In genomic region chr4:89295415-89295927, GRCh38 we compare ENCODE assay signal across 14 cellular contexts. TPM values are rescaled to one million over a fixed set of nuclear protein-coding genes. Genes with fewer than 3 reads are reported as not detected.
DNase-seq lines count a peak whose midpoint lies in the region; ATAC-seq and TF ChIP-seq lines count a peak whose summit lies in the region.
"Had no signal": no experiment of that assay in that cellular context is flagged by ENCODE, and none has a peak within 500 bp of the region (broad histone marks: within the 10 kb centered on the region; RNA-seq: fewer than 3 reads in every experiment).

No MANE protein-coding gene starts in this region.

- no peak overlapping the region for H2AK5ac ChIP-seq in neuronal stem cell (ENCODE audit: low read depth, low read length)

- no peak overlapping the region for H2BK5ac ChIP-seq in neuronal stem cell (ENCODE audit: low read length)

- TF ChIP-seq CTCF in 22Rv1 (IDR thresholded peaks at IDR 0.05) (no peak), glutamatergic neuron (IDR thresholded peaks at IDR 0.05; ENCODE audit: partially characterized antibody, unreplicated experiment) (no peak), adrenal gland (IDR thresholded peaks at IDR 0.05) (no peak)

- no peak overlapping the region for H2BK15ac ChIP-seq in neuronal stem cell (ENCODE audit: low read length)

- H3K27ac ChIP-seq in 22Rv1, result peak overlapping the region; percentile 78
- H3K27ac ChIP-seq in CD4-positive, alpha-beta memory T cell (ENCODE audit: low read depth, low read length), result peak overlapping the region; percentile 70
- H3K27ac ChIP-seq in neuronal stem cell (replicated peaks; ENCODE audit: low read length), result no peak overlapping the region
- no peak overlapping the region for H3K27ac ChIP-seq in adrenal gland
- H3K27ac ChIP-seq: brain microvascular endothelial cell, uterus had no signal

- peak overlapping the region; percentile 32 to 91 (median 80) for H3K4me3 Mint-ChIP-seq in CD4-positive, alpha-beta memory T cell
- peak overlapping the region; percentile 75 for H3K4me3 Mint-ChIP-seq in activated CD4-positive, alpha-beta memory T cell treated with anti-CD3 and anti-CD28 coated beads, Interleukin-2, amount 10 ng/mL, durations not matched to agents 7 days and 5 days
- H3K4me3 Mint-ChIP-seq in glutamatergic neuron (ENCODE audit: unreplicated experiment), result peak overlapping the region; percentile 43

- peaks cover 22 to 35% of the 10 kb centered on the region in 2 donors for H3K36me3 Mint-ChIP-seq in CD4-positive, alpha-beta memory T cell
- H3K36me3 Mint-ChIP-seq in activated CD4-positive, alpha-beta memory T cell treated with anti-CD3 and anti-CD28 coated beads, Interleukin-2, amount 10 ng/mL, durations not matched to agents 7 days and 5 days (ENCODE audit: low read depth), result peaks cover 71% of the 10 kb centered on the region
- peaks cover 5% of the 10 kb centered on the region for H3K36me3 Mint-ChIP-seq in glutamatergic neuron (ENCODE audit: unreplicated experiment)

- ATAC-seq in GM18861 (IDR thresholded peaks at IDR 0.05; ENCODE audit: unreplicated experiment), result no peak
- ATAC-seq: right cardiac atrium had no signal

- H2BK120ac ChIP-seq in neuronal stem cell (ENCODE audit: low read depth, low read length), result no peak overlapping the region

- no peaks in the 10 kb centered on the region for H3K79me1 ChIP-seq in neuronal stem cell (ENCODE audit: low read depth, low read length)

- no peaks in the 10 kb centered on the region for H3K27me3 Mint-ChIP-seq in CD4-positive, alpha-beta memory T cell
- H3K27me3 Mint-ChIP-seq in activated CD4-positive, alpha-beta memory T cell treated with anti-CD3 and anti-CD28 coated beads, Interleukin-2, amount 10 ng/mL, durations not matched to agents 7 days and 5 days, result no peaks in the 10 kb centered on the region
- peaks cover 4% of the 10 kb centered on the region for H3K27me3 Mint-ChIP-seq in glutamatergic neuron (ENCODE audit: unreplicated experiment)

- no peak overlapping the region for H2AFZ ChIP-seq in neuronal stem cell (ENCODE audit: low read length)

- no peaks in the 10 kb centered on the region for H3K27me3 ChIP-seq in CD4-positive, alpha-beta memory T cell (ENCODE audit: insufficient read depth, low read length)
- H3K27me3 ChIP-seq in neuronal stem cell (ENCODE audit: control insufficient read depth in 3 of 3, insufficient read depth in 3 of 3, low read depth in 1 of 3, low read length in 3 of 3) (no peaks in the 10 kb centered on the region), adrenal gland (no peaks in the 10 kb centered on the region)
- H3K27me3 ChIP-seq: brain microvascular endothelial cell, uterus had no signal

- CTCF ChIA-PET in CD4-positive, alpha-beta memory T cell (lab: Charles Lee; ENCODE audit: partially characterized antibody), result interaction anchor here (1.9 to 14.5 kb wide), 6 partner anchors 7 to 69 kb away, joined by 8 to 285 read pairs (median 11); partner anchors contain the start of gene GPRIN3
- CTCF ChIA-PET in activated CD4-positive, alpha-beta memory T cell treated with anti-CD3 and anti-CD28 coated beads, Interleukin-2, amount 10 ng/mL, durations not matched to agents 7 days and 5 days (lab: Charles Lee), result interaction anchor here (1.2 to 2.7 kb wide), 5 partner anchors 10 to 69 kb away, joined by 4 to 23 read pairs (median 8); no protein-coding TSS in a partner anchor

- peak overlapping the region; percentile 94 to 98 (median 97) for H3K27ac Mint-ChIP-seq in CD4-positive, alpha-beta memory T cell
- H3K27ac Mint-ChIP-seq in activated CD4-positive, alpha-beta memory T cell treated with anti-CD3 and anti-CD28 coated beads, Interleukin-2, amount 10 ng/mL, durations not matched to agents 7 days and 5 days, result peak overlapping the region; percentile 98
- peak overlapping the region; percentile 9 for H3K27ac Mint-ChIP-seq in glutamatergic neuron (ENCODE audit: unreplicated experiment)

- no CpG with 5 or more reads among the region's 3 CpGs for WGBS in neuronal stem cell (ENCODE audit: extremely low coverage in 2 of 2, insufficient read length in 2 of 2, insufficient replicate concordance in 1 of 2), 2 donors
- 85 to 98% (median 91%) methylated on average over 3 of the region's 3 CpGs for WGBS in adrenal gland, 4 donors

- no peak for TF ChIP-seq POLR2A in adrenal gland (IDR thresholded peaks at IDR 0.05)

- H4K91ac ChIP-seq in neuronal stem cell (ENCODE audit: low read depth, low read length, poor library complexity), result no peak overlapping the region

- H2BK12ac ChIP-seq in neuronal stem cell (ENCODE audit: low read length), result no peak overlapping the region

- H4K8ac ChIP-seq in neuronal stem cell (ENCODE audit: low read depth, low read length), result no peak overlapping the region

- H3K14ac ChIP-seq in neuronal stem cell (ENCODE audit: low read length), result no peak overlapping the region

- no peak overlapping the region for H3K4me2 ChIP-seq in neuronal stem cell (ENCODE audit: insufficient read depth, low read length, poor library complexity, severe bottlenecking)

- H3K4me1 ChIP-seq in CD4-positive, alpha-beta memory T cell (ENCODE audit: insufficient read depth, low read length), result peaks cover 92% of the 10 kb centered on the region
- no peaks in the 10 kb centered on the region for H3K4me1 ChIP-seq in neuronal stem cell (ENCODE audit: control insufficient read depth in 2 of 2, insufficient read depth in 1 of 2, low read depth in 1 of 2, low read length in 2 of 2)
- no peaks in the 10 kb centered on the region for H3K4me1 ChIP-seq in adrenal gland (replicated peaks in 1 of 2)
- H3K4me1 ChIP-seq: uterus had no signal

- peaks cover 61 to 98% (median 76%) of the 10 kb centered on the region in 4 donors for H3K4me1 Mint-ChIP-seq in CD4-positive, alpha-beta memory T cell
- peaks cover 85% of the 10 kb centered on the region for H3K4me1 Mint-ChIP-seq in activated CD4-positive, alpha-beta memory T cell treated with anti-CD3 and anti-CD28 coated beads, Interleukin-2, amount 10 ng/mL, durations not matched to agents 7 days and 5 days
- H3K4me1 Mint-ChIP-seq in glutamatergic neuron (ENCODE audit: low read depth, unreplicated experiment), result peaks cover 64% of the 10 kb centered on the region

- H3K9me3 ChIP-seq in CD4-positive, alpha-beta memory T cell (ENCODE audit: control insufficient read depth in 1 of 2, low read length in 2 of 2), result no peaks in the 10 kb centered on the region
- H3K9me3 ChIP-seq in neuronal stem cell (replicated peaks in 1 of 2; ENCODE audit: control insufficient read depth in 2 of 2, insufficient read depth in 1 of 2, low read depth in 1 of 2, low read length in 2 of 2) (no peaks in the 10 kb centered on the region), adrenal gland (replicated peaks in 1 of 3) (no peaks in the 10 kb centered on the region)
- H3K9me3 ChIP-seq: uterus had no signal

- peak overlapping the region in 1 of 2 donors; percentile 2 for H3K4me3 ChIP-seq in CD4-positive, alpha-beta memory T cell (ENCODE audit: low read length in 2 of 2)
- H3K4me3 ChIP-seq in neuronal stem cell (ENCODE audit: low read length in 2 of 2) (no peak overlapping the region), adrenal gland (no peak overlapping the region)
- H3K4me3 ChIP-seq: lung, uterus had no signal

- H3K18ac ChIP-seq in neuronal stem cell (ENCODE audit: low read length), result no peak overlapping the region

- POLR2A ChIA-PET in CD4-positive, alpha-beta memory T cell (lab: Charles Lee; ENCODE audit: partially characterized antibody), result interaction anchor here (1.4 to 3.3 kb wide), 12 partner anchors 7 to 175 kb away, joined by 3 to 124 read pairs (median 22); partner anchors contain the start of gene GPRIN3
- POLR2A ChIA-PET in activated CD4-positive, alpha-beta memory T cell treated with anti-CD3 and anti-CD28 coated beads, Interleukin-2, amount 10 ng/mL, durations not matched to agents 7 days and 5 days (lab: Charles Lee), result interaction anchor here (0.8 to 10.3 kb wide), 11 partner anchors 11 to 141 kb away, joined by 3 to 431 read pairs (median 4); partner anchors contain the start of gene GPRIN3

- no peak overlapping the region for H3K4ac ChIP-seq in neuronal stem cell (ENCODE audit: low read length)

- peaks cover 0 to 4% (median under 1%) of the 10 kb centered on the region in 8 donors for H3K9me3 Mint-ChIP-seq in CD4-positive, alpha-beta memory T cell
- no peaks in the 10 kb centered on the region for H3K9me3 Mint-ChIP-seq in activated CD4-positive, alpha-beta memory T cell treated with anti-CD3 and anti-CD28 coated beads, Interleukin-2, amount 10 ng/mL, durations not matched to agents 7 days and 5 days
- peaks cover 6% of the 10 kb centered on the region for H3K9me3 Mint-ChIP-seq in glutamatergic neuron (ENCODE audit: unreplicated experiment)

- DNase-seq in CD4-positive, alpha-beta memory T cell, result no peak
- DNase-seq in activated CD4-positive, alpha-beta memory T cell treated with anti-CD3 and anti-CD28 coated beads, Interleukin-2, amount 10 ng/mL, durations not matched to agents 7 days and 5 days, result no peak
- DNase-seq in glutamatergic neuron (no peak), COR-L47 (lab: John Stamatoyannopoulos, UW) (no peak), neuronal stem cell (ENCODE audit: low spot score) (no peak), adrenal gland (no peak)
- DNase-seq: brain microvascular endothelial cell, DMS79, NCI-H2081 treated with DMSO at 0.1 percent for 48 hours, right cardiac atrium, uterus had no signal

- intact Hi-C loops in CD4-positive, alpha-beta memory T cell (cut with micrococcal nuclease), result loop anchor here (2.0 kb wide), 1 partner anchor 41 kb away; no protein-coding TSS in a partner anchor
- intact Hi-C loops in adrenal gland (cut with DNase I), result no loop called here

- H3K23ac ChIP-seq in neuronal stem cell (ENCODE audit: low read depth, low read length, poor library complexity), result no peak overlapping the region

- no peaks in the 10 kb centered on the region for H3K36me3 ChIP-seq in CD4-positive, alpha-beta memory T cell (ENCODE audit: insufficient read depth, low read length)
- H3K36me3 ChIP-seq in neuronal stem cell (replicated peaks in 1 of 2; ENCODE audit: control insufficient read depth in 2 of 2, insufficient read depth in 2 of 2, low read length in 2 of 2), result no peaks in the 10 kb centered on the region
- no peaks in the 10 kb centered on the region for H3K36me3 ChIP-seq in adrenal gland (replicated peaks in 1 of 2)
- H3K36me3 ChIP-seq: brain microvascular endothelial cell, uterus had no signal

- no peak overlapping the region for H3K9ac ChIP-seq in neuronal stem cell (ENCODE audit: low read depth, low read length, poor library complexity)

RNA-seq across cellular contexts. Expression of gene GPRIN3, which starts 12.1 kb away (rescaled TPM):
- 10 to 100 TPM; 32.5 TPM for total RNA-seq in CD4-positive, alpha-beta memory T cell
- 10 to 100 TPM in 1 of 2 donors, 1 to 10 TPM in 1; 6.9 to 18.9 TPM for polyA plus RNA-seq in CD4-positive, alpha-beta memory T cell
- 100 to 1,000 TPM; 102 to 106 TPM for total RNA-seq in activated CD4-positive, alpha-beta memory T cell treated with anti-CD3 and anti-CD28 coated beads, Interleukin-2, amount 10 ng/mL, durations not matched to agents 7 days and 5 days
- total RNA-seq in glutamatergic neuron (ENCODE audit: unreplicated experiment) (94.3 TPM), adrenal gland (1 to 10 TPM; 1.1 to 4.6 (median 3.3) TPM)
- 0.11 TPM for polyA plus RNA-seq in neuronal stem cell (2013, experiment 1 of 2)
- polyA plus RNA-seq in neuronal stem cell (2013, experiment 2 of 2), result 0.08 TPM
- polyA plus RNA-seq in adrenal gland, result under 1 TPM; 0.47 to 0.82 (median 0.80) TPM

Comparison
In these comparisons a context has a peak if more than half of its experiments do, and no peak if none do; other contexts are left out.
1. H3K27ac ChIP-seq: peak in 22Rv1 (single experiment) and CD4-positive, alpha-beta memory T cell (single experiment); none in neuronal stem cell (single experiment) and adrenal gland (0 of 5).
2. H3K27ac Mint-ChIP-seq: peak in every context shown above with its lines; median percentile 98 in activated CD4-positive, alpha-beta memory T cell treated with anti-CD3 and anti-CD28 coated beads, Interleukin-2, amount 10 ng/mL, durations not matched to agents 7 days and 5 days; 97 in CD4-positive, alpha-beta memory T cell; 9 in glutamatergic neuron.
3. RNA of gene GPRIN3, which starts 12.1 kb away (total RNA-seq): 102 to 106 TPM in activated CD4-positive, alpha-beta memory T cell treated with anti-CD3 and anti-CD28 coated beads, Interleukin-2, amount 10 ng/mL, durations not matched to agents 7 days and 5 days, 94.3 TPM in glutamatergic neuron (single experiment) and 32.5 TPM in CD4-positive, alpha-beta memory T cell; 1.1 to 4.6 TPM in adrenal gland; every median in the first group is over 4 times any median in the second.
4. Peak in every context shown above with its lines, with median percentiles within 50 percentile points of each other: H3K4me3 Mint-ChIP-seq.